ENCODE assay signal across 8 cellular contexts in genomic region chr1:116737020-116737854, GRCh38. TPM values are rescaled to one million over a fixed set of nuclear protein-coding genes. Genes with fewer than 3 reads are reported as not detected.
DNase-seq lines count a peak whose midpoint lies in the region; ATAC-seq, FAIRE-seq and TF ChIP-seq lines count a peak whose summit lies in the region.

No MANE protein-coding gene starts in this region.

- H3K9me2 ChIP-seq in GM23248 (ENCODE audit: insufficient read depth), result no peaks in the 10 kb centered on the region

- H3K9me3 ChIP-seq in DND-41 (ENCODE audit: insufficient read depth, low read length, severe bottlenecking) (peaks cover 12% of the 10 kb centered on the region), GM23248 (ENCODE audit: low read depth) (no peaks in the 10 kb centered on the region), T-helper 17 cell (ENCODE audit: control insufficient read depth, low read length, poor library complexity, severe bottlenecking) (no peaks in the 10 kb centered on the region), small intestine (ENCODE audit: control insufficient read depth, low read depth) (no peaks in the 10 kb centered on the region)

- H3K4me1 ChIP-seq in DND-41 (ENCODE audit: insufficient read depth, low read length) (peaks cover 32% of the 10 kb centered on the region), GM23248 (ENCODE audit: insufficient read depth) (no peaks in the 10 kb centered on the region), small intestine (ENCODE audit: control insufficient read depth in 2 of 2, insufficient read depth in 1 of 2, low read depth in 1 of 2, low read length in 1 of 2) (no peaks in the 10 kb centered on the region)

- H3K27ac ChIP-seq in DND-41 (ENCODE audit: low read length), result peak overlapping the region; percentile 74
- H3K27ac ChIP-seq in GM23248, result no peak overlapping the region
- peak overlapping the region in 1 of 2 donors; percentile 6 for H3K27ac ChIP-seq in small intestine (ENCODE audit: low read depth in 1 of 2, low read length in 1 of 2)

- peak overlapping the region; percentile 6; the same call in 1 of the 2 replicates for H2AFZ ChIP-seq in DND-41 (ENCODE audit: low read depth, low read length)
- H2AFZ ChIP-seq in GM23248, result no peak overlapping the region

- peaks cover 4% of the 10 kb centered on the region for H3K36me3 Mint-ChIP-seq in T-helper 17 cell (ENCODE audit: low read depth)

- H3K9ac ChIP-seq in DND-41 (ENCODE audit: low read depth, low read length), result no peak overlapping the region; the same call in 1 of the 2 replicates
- no peak overlapping the region for H3K9ac ChIP-seq in GM23248

- no peaks in the 10 kb centered on the region for H3F3A ChIP-seq in GM23248 (ENCODE audit: insufficient read depth)

- H3K4me2 ChIP-seq in DND-41 (ENCODE audit: insufficient read depth, low read length), result no peak overlapping the region
- no peak overlapping the region for H3K4me2 ChIP-seq in GM23248 (ENCODE audit: unreplicated experiment)

- DNase-seq in DND-41, result peak; percentile 82
- DNase-seq in GM23248, result peak; percentile 83
- peak; percentile 42 for DNase-seq in MV-4-11 (lab: John Stamatoyannopoulos, UW)
- peak; percentile 49 to 63 (median 53) for DNase-seq in T-helper 17 cell
- peak; percentile 25 for DNase-seq in amniotic stem cell (lab: John Stamatoyannopoulos, UW)
- peak; percentile 34 for DNase-seq in hepatic stellate cell (ENCODE audit: low spot score)
- peak; percentile 64 for DNase-seq in small intestine

- no peaks in the 10 kb centered on the region for H3K79me2 ChIP-seq in DND-41 (ENCODE audit: insufficient read depth, low read length)
- H3K79me2 ChIP-seq in GM23248 (ENCODE audit: insufficient read depth), result no peaks in the 10 kb centered on the region

- in situ Hi-C loops in GM23248 (cut with MboI), result no loop called here

- H3K36me3 ChIP-seq in DND-41 (ENCODE audit: insufficient read depth, low read length) (peaks cover 8% of the 10 kb centered on the region; the same call in 1 of the 2 replicates), GM23248 (ENCODE audit: low read depth) (no peaks in the 10 kb centered on the region), small intestine (ENCODE audit: control insufficient read depth in 2 of 2, insufficient read depth in 2 of 2, low read length in 2 of 2) (no peaks in the 10 kb centered on the region)

- 38% methylated on average over 8 of the region's 8 CpGs for WGBS in GM23248 (ENCODE audit: low coverage in 1 of 2, low lambda C conversion rate in 2 of 2, missing lambda C conversion rate in 2 of 2), 2 experiments
- 34 to 50% (median 44%) methylated on average over 8 of the region's 8 CpGs for WGBS in small intestine, 3 donors

- peak; percentile 97 for TF ChIP-seq CTCF in DND-41 (IDR thresholded peaks at IDR 0.05; ENCODE audit: borderline replicate concordance, extremely low read depth, low read length, poor library complexity, severe bottlenecking)

- H3K4me1 Mint-ChIP-seq in T-helper 17 cell, result peaks cover 40% of the 10 kb centered on the region

- H3K27me3 ChIP-seq in DND-41 (ENCODE audit: insufficient read depth, low read length, poor library complexity) (no peaks in the 10 kb centered on the region), GM23248 (replicated peaks; ENCODE audit: insufficient read depth) (0 out of 2 replicates have a peak, but pooled peaks cover 3% of the 10 kb centered on the region), small intestine (ENCODE audit: control insufficient read depth in 2 of 2, insufficient read depth in 2 of 2, low read length in 2 of 2) (no peaks in the 10 kb centered on the region)

- no peak overlapping the region for H3K4me3 ChIP-seq in DND-41 (ENCODE audit: low read depth in 1 of 2, low read length in 2 of 2)
- no peak overlapping the region for H3K4me3 ChIP-seq in GM23248
- H3K4me3 ChIP-seq in small intestine (ENCODE audit: low read depth in 1 of 2, low read length in 2 of 2), result no peak overlapping the region

- H4K20me1 ChIP-seq in DND-41 (ENCODE audit: insufficient read depth, low read length), result no peaks in the 10 kb centered on the region
- H4K20me1 ChIP-seq in GM23248 (ENCODE audit: insufficient read depth), result no peaks in the 10 kb centered on the region

- peaks cover 4% of the 10 kb centered on the region for H3K27me3 Mint-ChIP-seq in T-helper 17 cell

- no peak for FAIRE-seq in small intestine (lab: Jason Lieb, UNC)

- peak overlapping the region; percentile 87 for H3K4me3 Mint-ChIP-seq in T-helper 17 cell

- H3K27ac Mint-ChIP-seq in T-helper 17 cell, result peak overlapping the region; percentile 100

- ATAC-seq in DND-41 (ENCODE audit: insufficient read depth, low read depth), result peak; percentile 87
- ATAC-seq in T-helper 17 cell, result peak; percentile 67
- ATAC-seq in HG02840 (IDR thresholded peaks at IDR 0.05; ENCODE audit: low FRiP score, unreplicated experiment), result no peak

RNA-seq across cellular contexts. Expression of gene CD2, which starts 17.0 kb away (rescaled TPM):
- total RNA-seq in GM23248 (2014; rRNA removed; shearing (Covaris generic)), result not detected in 2 replicates
- polyA plus RNA-seq in GM23248 (2016; fragmentation: Nextera tagmentation; extraction: Ambion mirVana) (not detected in 2 replicates), small intestine (10 to 100 TPM in 1 of 3 donors, 1 to 10 TPM in 2; 3.9 to 14.9 (median 6.3) TPM)
- total RNA-seq in T-helper 17 cell, result 100 to 1,000 TPM; 152 to 172 TPM

Comparison
In these comparisons a context has a peak if more than half of its experiments do, and no peak if none do; other contexts are left out.
1. DNase-seq: peak in every context shown above with its lines; median percentile 83 in GM23248; 82 in DND-41; 64 in small intestine; 53 in T-helper 17 cell; 42 in MV-4-11; 34 in hepatic stellate cell; 25 in amniotic stem cell.
2. RNA of gene CD2, which starts 17.0 kb away (total RNA-seq): 152 to 172 TPM in T-helper 17 cell; not detected in GM23248; every median in the first group is over 100 times any median in the second.